8 cellular contexts compared by ENCODE assay signal in the genomic region with DNA sequence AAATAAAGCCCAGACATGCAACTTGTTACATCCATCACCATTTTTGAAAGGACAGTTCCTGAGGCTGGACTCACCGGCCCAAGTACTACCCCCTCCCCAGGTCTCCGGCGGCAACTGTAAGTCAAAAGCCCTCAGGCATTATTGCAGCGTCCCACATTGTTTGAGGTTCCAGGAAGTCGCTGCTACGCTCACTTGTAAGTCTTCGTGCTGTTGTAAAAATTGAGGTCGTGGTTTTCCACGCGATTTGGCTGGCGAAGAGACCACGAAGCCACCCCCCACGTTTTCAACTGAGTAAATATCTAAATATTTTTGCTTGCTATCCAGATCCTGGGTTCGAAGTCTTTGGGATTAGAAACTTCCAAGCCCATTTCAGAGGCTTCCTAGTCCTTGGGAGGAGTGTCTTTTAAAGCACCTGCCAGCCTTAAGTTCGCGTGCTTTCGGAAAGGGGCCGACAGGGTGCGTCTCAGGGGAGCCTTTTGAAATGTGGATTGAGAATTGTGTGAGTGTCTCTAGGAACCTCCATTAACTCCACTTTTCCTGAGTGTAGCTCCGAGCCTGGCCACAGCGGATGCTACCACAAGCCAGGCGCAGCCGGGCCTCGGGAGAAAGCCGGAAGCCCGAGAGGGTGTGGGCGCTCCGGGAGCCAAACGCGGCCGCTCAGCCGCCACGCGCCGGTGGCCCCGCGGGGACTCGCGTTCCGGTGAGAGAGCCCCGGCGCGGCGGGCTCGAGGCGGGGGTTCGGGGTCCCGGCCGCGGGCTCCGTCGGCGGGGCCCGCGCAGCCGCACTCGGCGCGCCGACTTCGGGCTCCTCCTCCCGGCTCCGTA. TPM values are rescaled to one million over a fixed set of nuclear protein-coding genes. Genes with fewer than 3 reads are reported as not detected.
DNase-seq lines count a peak whose midpoint lies in the region; ATAC-seq and TF ChIP-seq lines count a peak whose summit lies in the region.

A gene with protein sequence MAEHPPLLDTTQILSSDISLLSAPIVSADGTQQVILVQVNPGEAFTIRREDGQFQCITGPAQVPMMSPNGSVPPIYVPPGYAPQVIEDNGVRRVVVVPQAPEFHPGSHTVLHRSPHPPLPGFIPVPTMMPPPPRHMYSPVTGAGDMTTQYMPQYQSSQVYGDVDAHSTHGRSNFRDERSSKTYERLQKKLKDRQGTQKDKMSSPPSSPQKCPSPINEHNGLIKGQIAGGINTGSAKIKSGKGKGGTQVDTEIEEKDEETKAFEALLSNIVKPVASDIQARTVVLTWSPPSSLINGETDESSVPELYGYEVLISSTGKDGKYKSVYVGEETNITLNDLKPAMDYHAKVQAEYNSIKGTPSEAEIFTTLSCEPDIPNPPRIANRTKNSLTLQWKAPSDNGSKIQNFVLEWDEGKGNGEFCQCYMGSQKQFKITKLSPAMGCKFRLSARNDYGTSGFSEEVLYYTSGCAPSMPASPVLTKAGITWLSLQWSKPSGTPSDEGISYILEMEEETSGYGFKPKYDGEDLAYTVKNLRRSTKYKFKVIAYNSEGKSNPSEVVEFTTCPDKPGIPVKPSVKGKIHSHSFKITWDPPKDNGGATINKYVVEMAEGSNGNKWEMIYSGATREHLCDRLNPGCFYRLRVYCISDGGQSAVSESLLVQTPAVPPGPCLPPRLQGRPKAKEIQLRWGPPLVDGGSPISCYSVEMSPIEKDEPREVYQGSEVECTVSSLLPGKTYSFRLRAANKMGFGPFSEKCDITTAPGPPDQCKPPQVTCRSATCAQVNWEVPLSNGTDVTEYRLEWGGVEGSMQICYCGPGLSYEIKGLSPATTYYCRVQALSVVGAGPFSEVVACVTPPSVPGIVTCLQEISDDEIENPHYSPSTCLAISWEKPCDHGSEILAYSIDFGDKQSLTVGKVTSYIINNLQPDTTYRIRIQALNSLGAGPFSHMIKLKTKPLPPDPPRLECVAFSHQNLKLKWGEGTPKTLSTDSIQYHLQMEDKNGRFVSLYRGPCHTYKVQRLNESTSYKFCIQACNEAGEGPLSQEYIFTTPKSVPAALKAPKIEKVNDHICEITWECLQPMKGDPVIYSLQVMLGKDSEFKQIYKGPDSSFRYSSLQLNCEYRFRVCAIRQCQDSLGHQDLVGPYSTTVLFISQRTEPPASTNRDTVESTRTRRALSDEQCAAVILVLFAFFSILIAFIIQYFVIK (plus strand): TSS at position 812 of the 825 bp plus-strand sequence. CDS start 30,279 bp downstream, outside the sequence.

- peaks cover 33% of the 10 kb centered on the region for H4K20me1 ChIP-seq in BLaER1

- POLR2A ChIA-PET in Panc1 (lab: Charles Lee): no interaction called here

- no peak for DNase-seq in Panc1 (ENCODE audit: low read depth, low spot score)
- DNase-seq in activated naive CD4-positive, alpha-beta T cell treated with anti-CD3 and anti-CD28 coated beads, Interleukin-2, amount 50 U/mL, for 16 hours: peak; percentile 40
- DNase-seq in germinal center (ENCODE audit: low spot score): peak; percentile 80
- peak in 49 of 56 donors; percentile 0 to 86 (median 59) for DNase-seq in nucleus accumbens (lab: John Stamatoyannopoulos, UW)
- peak; percentile 49 for DNase-seq in transverse colon

- H3K4me3 ChIP-seq in BLaER1: peak within 1 kb of the TSS; percentile 91
- H3K4me3 ChIP-seq in Panc1 (ENCODE audit: low read depth in 2 of 2, low read length in 2 of 2): peak within 1 kb of the TSS; percentile 84 to 88
- peak within 1 kb of the TSS; percentile 40 to 100 (median 73) for H3K4me3 ChIP-seq in transverse colon

- TSS peak; percentile 93 for BruUV-seq in Panc1 (replicated peaks; lab: Mats Ljungman, UMichigan)

- TF ChIP-seq CTCF in Panc1 (IDR thresholded peaks at IDR 0.05) (no peak), transverse colon (IDR thresholded peaks at IDR 0.05) (peak in 2 of 5 experiments; percentile 17)

- ATAC-seq in GM18907 (IDR thresholded peaks at IDR 0.05; ENCODE audit: unreplicated experiment) (peak; percentile 27), HG03457 (IDR thresholded peaks at IDR 0.05; ENCODE audit: unreplicated experiment) (peak; percentile 12), Panc1 (peak; percentile 78)

- H3K4me2 ChIP-seq in BLaER1: peak within 1 kb of the TSS; percentile 90

- H3K9ac ChIP-seq in BLaER1: peak within 1 kb of the TSS; percentile 96

- H3K9me3 ChIP-seq in BLaER1 (peaks cover 37% of the 10 kb centered on the region), Panc1 (ENCODE audit: control insufficient read depth, insufficient read depth, low read depth, low read length) (peaks cover 8% of the 10 kb centered on the region; the same call in 1 of the 2 replicates), transverse colon (peaks cover 7 to 9% of the 10 kb centered on the region in 2 donors)

- peak; percentile 8 for TF ChIP-seq POLR2A in transverse colon (IDR thresholded peaks at IDR 0.05)

- no peak for TF ChIP-seq EP300 in transverse colon (IDR thresholded peaks at IDR 0.05; ENCODE audit: low read depth)

- in situ Hi-C loops in Panc1 (cut with HindIII; ENCODE audit: low pct_unique_long_range_greater_than_20kb, low sequenced_read_pairs) (no loop called here), transverse colon (cut with MboI; ENCODE audit: low pct_ligation_motif_present in 1 of 4, low pct_unique_long_range_greater_than_20kb in 1 of 4, low sequenced_read_pairs in 3 of 4) (no loop called here)

- intact Hi-C loops in Panc1 (cut with micrococcal nuclease; ENCODE audit: unreplicated experiment): no loop called here
- intact Hi-C loops in transverse colon (cut with DNase I; ENCODE audit: low total_unique reads): no loop called here

- H3K27me3 ChIP-seq in BLaER1 (no peaks in the 10 kb centered on the region), Panc1 (ENCODE audit: control insufficient read depth, insufficient read depth, low read length) (no peaks in the 10 kb centered on the region), transverse colon (no peaks in the 10 kb centered on the region)

- 0 to 2% methylated on average over 9 to 33 of the region's 63 CpGs for WGBS in transverse colon (ENCODE audit: low coverage in 1 of 2), 2 donors

- H3K4me1 ChIP-seq in BLaER1 (peaks cover 41% of the 10 kb centered on the region), Panc1 (ENCODE audit: control insufficient read depth, insufficient read depth, low read length) (peaks cover 19% of the 10 kb centered on the region), transverse colon (peaks cover 6 to 43% (median 29%) of the 10 kb centered on the region in 4 donors)

- H3K36me3 ChIP-seq in BLaER1 (no peaks in the 10 kb centered on the region), Panc1 (ENCODE audit: control insufficient read depth, insufficient read depth, low read length) (no peaks in the 10 kb centered on the region), transverse colon (no peaks in the 10 kb centered on the region)

- H3K27ac ChIP-seq in BLaER1 (peak within 1 kb of the TSS; percentile 96), Panc1 (ENCODE audit: low read length) (peak within 1 kb of the TSS; percentile 94), transverse colon (peak within 1 kb of the TSS; percentile 98 to 100 (median 98))

- CTCF ChIA-PET in Panc1 (lab: Charles Lee): no interaction called here

RNA-seq across cellular contexts. Expression of the gene that starts here (rescaled TPM):
- total RNA-seq in Panc1 (2021; ENCODE audit: unreplicated experiment) (24.3 TPM), transverse colon (10 to 100 TPM; 21.9 to 59.7 (median 40.1) TPM)
- 8.5 TPM for polyA plus RNA-seq in Panc1 (2012; ENCODE audit: insufficient read length)

Comparison
In these comparisons a context has a peak if more than half of its experiments do, and no peak if none do; other contexts are left out.
1. ATAC-seq: peak in every context shown above with its lines; median percentile 78 in Panc1; 27 in GM18907; 12 in HG03457.